Comparison of ENCODE assay signal across 8 cellular contexts in genomic region chr15:74842581-74843444, GRCh38. TPM values are rescaled to one million over a fixed set of nuclear protein-coding genes. Genes with fewer than 3 reads are reported as not detected.
DNase-seq lines count a peak whose midpoint lies in the region; ATAC-seq and TF ChIP-seq lines count a peak whose summit lies in the region.

Gene ULK3 (minus strand): TSS chr15:74843156. CDS start chr15:74843105, 51 bp downstream.

- peak within 1 kb of the TSS; percentile 69 for H3K4me3 ChIP-seq in BJ (ENCODE audit: low read depth, low read length)

- H3K27ac ChIP-seq in cingulate gyrus (ENCODE audit: low read depth, low read length): peak within 1 kb of the TSS; percentile 91

- POLR2A ChIA-PET in BJ (lab: Charles Lee): no interaction called here

- peak; percentile 30; the same call in 1 of the 2 replicates for TF ChIP-seq CTCF in BJ (IDR thresholded peaks at IDR 0.05; ENCODE audit: insufficient read depth, low read depth, low read length)

- H3K27me3 ChIP-seq in BJ (ENCODE audit: control insufficient read depth, insufficient read depth, low read length): no peaks in the 10 kb centered on the region

- ATAC-seq in GM19324 (IDR thresholded peaks at IDR 0.05; ENCODE audit: low FRiP score, unreplicated experiment) (peak; percentile 86), HG03460 (IDR thresholded peaks at IDR 0.05; ENCODE audit: unreplicated experiment) (peak; percentile 73)

- H3K36me3 ChIP-seq in BJ (ENCODE audit: control insufficient read depth, insufficient read depth, low read length): peaks cover 5% of the 10 kb centered on the region; the same call in 1 of the 2 replicates

- DNase-seq in BJ (ENCODE audit: low read depth) (no peak), NCI-H524 treated with DMSO at 0.1 percent for 48 hours (lab: John Stamatoyannopoulos, UW) (peak; percentile 30), kidney tubule cell (ENCODE audit: low spot score) (peak; percentile 87)
- DNase-seq in activated CD4-positive, alpha-beta T cell treated with anti-CD3 and anti-CD28 coated beads for 48 hours: peak; percentile 95
- peak; percentile 81 to 92 (median 85) for DNase-seq in stimulated activated CD4-positive, alpha-beta T cell treated with anti-CD3 and anti-CD28 coated beads, Interleukin-1b, Interleukin-23, amount 100 ng/mL, for 24 hours (ENCODE audit: low read depth in 4 of 4, low spot score in 1 of 4)

- CTCF ChIA-PET in BJ (lab: Yijun Ruan, JAX): interaction anchor here (0.7 to 2.0 kb wide), 14 partner anchors 8 to 74 kb away, joined by 3 to 7 read pairs (median 4); partner anchors contain the start of gene CPLX3

RNA-seq across cellular contexts. Expression of gene ULK3, which starts in this region (rescaled TPM):
- 18.4 and 20.1 TPM in 2 replicates for polyA plus RNA-seq in BJ (2011; rRNA removed)
- polyA minus RNA-seq in BJ (2011; rRNA and poly(A)+ RNA removed): 7.6 and 16.0 TPM in 2 replicates
